In the genomic region with DNA sequence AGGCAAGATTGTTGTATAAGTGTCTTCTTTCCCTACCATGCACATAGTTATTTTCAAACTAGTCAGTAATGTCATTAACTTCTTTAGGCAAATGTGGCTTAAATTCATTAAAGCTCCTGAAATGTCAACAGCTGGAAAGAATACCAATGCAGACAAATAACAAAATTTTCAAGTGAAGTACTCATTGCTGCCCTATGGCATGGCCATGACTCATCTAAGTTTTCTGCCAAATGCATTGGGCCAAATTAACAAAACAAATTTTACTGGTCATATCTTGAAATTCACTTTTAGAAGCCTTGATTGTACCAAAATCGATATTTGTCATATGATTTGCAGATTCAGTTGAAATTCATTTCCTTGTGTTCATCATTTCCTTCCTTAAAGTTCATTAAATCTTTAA, we compare ENCODE assay signal across 24 cellular contexts.
"Had no signal": no experiment of that assay in that cellular context is flagged by ENCODE, and none has a peak within 500 bp of the region (broad histone marks: within the 10 kb centered on the region; RNA-seq: fewer than 3 reads in every experiment).

No MANE protein-coding gene starts in this region.

- H3K4me3 ChIP-seq: coronary artery, esophagus squamous epithelium, pancreas, psoas muscle, right atrium auricular region, spleen, upper lobe of left lung had no signal

- H3K27me3 ChIP-seq: brain microvascular endothelial cell, esophagus squamous epithelium, pancreas, right atrium auricular region, spleen, upper lobe of left lung had no signal

- DNase-seq: activated CD4-positive, alpha-beta T cell treated with anti-CD3 and anti-CD28 coated beads, Interleukin-2, amount 10 ng/mL, durations not matched to agents 7 days and 5 days; activated CD4-positive, CD25-positive, alpha-beta regulatory T cell treated with anti-CD3 and anti-CD28 coated beads, Interleukin-2, amount 50 U/mL, for 72 hours; activated CD8-positive, alpha-beta memory T cell treated with anti-CD3 and anti-CD28 coated beads, Interleukin-2, amount 10 ng/mL, durations not matched to agents 7 days and 5 days; activated CD8-positive, alpha-beta T cell treated with anti-CD3 and anti-CD28 coated beads for 36 hours; activated gamma-delta T cell; aorta; brain microvascular endothelial cell; esophagus squamous epithelium; hippocampal formation; islet precursor cell; left cardiac atrium; mesenchymal stem cell; nephron progenitor cell; pancreas; psoas muscle; spleen; stimulated activated CD4-positive, alpha-beta T cell treated with anti-CD3 and anti-CD28 coated beads, Interleukin-4, amount 100 ng/mL, for 1 hour; stimulated activated naive CD4-positive, alpha-beta T cell treated with Interleukin-2 at 50 U/mL for 16 hours; SW 1271; T-helper 17 cell; upper lobe of left lung had no signal

- FAIRE-seq: frontal cortex, pancreas had no signal

- ATAC-seq: activated CD8-positive, alpha-beta memory T cell treated with anti-CD3 and anti-CD28 coated beads, Interleukin-2, amount 10 ng/mL, durations not matched to agents 7 days and 5 days; activated CD8-positive, alpha-beta T cell treated with anti-CD3 and anti-CD28 coated beads for 36 hours; left cardiac atrium; pancreas; psoas muscle; T-helper 17 cell had no signal

- H3K36me3 ChIP-seq: brain microvascular endothelial cell, esophagus squamous epithelium, pancreas, right atrium auricular region, spleen, upper lobe of left lung had no signal
